Comparison of ENCODE assay signal across 8 cellular contexts in genomic region chr3:71064288-71064975, GRCh38.
DNase-seq lines count a peak whose midpoint lies in the region; ATAC-seq, FAIRE-seq and TF ChIP-seq lines count a peak whose summit lies in the region.

No MANE protein-coding gene starts in this region.

- H3K27me3 ChIP-seq in CD8-positive, alpha-beta memory T cell (ENCODE audit: insufficient read depth, low read length, poor library complexity, severe bottlenecking) = no peaks in the 10 kb centered on the region
- H3K27me3 ChIP-seq in endothelial cell of umbilical vein (ENCODE audit: control insufficient read depth in 2 of 2, insufficient read depth in 2 of 2, low read length in 2 of 2) (no peaks in the 10 kb centered on the region), mononuclear cell (ENCODE audit: insufficient read depth, low read length) (no peaks in the 10 kb centered on the region)

- peak overlapping the region; percentile 88 for H3K9ac ChIP-seq in endothelial cell of umbilical vein (replicated peaks; ENCODE audit: extremely low read depth, insufficient read depth, low read length)

- peak overlapping the region; percentile 95 for H3K4me3 ChIP-seq in CD8-positive, alpha-beta memory T cell (ENCODE audit: low read length)
- peak overlapping the region; percentile 64 to 93 (median 84) for H3K4me3 ChIP-seq in endothelial cell of umbilical vein (replicated peaks in 1 of 3; ENCODE audit: insufficient read depth in 1 of 3, low read depth in 1 of 3, low read length in 3 of 3)
- H3K4me3 ChIP-seq in mononuclear cell (ENCODE audit: low read length) = peak overlapping the region; percentile 59

- H3K4me2 ChIP-seq in endothelial cell of umbilical vein (ENCODE audit: insufficient read depth, low read length) = peak overlapping the region; percentile 99

- no peak overlapping the region for H3K4me3 Mint-ChIP-seq in CD8-positive, alpha-beta memory T cell
- no peak overlapping the region for H3K4me3 Mint-ChIP-seq in stimulated activated naive CD8-positive, alpha-beta T cell treated with anti-CD3 and anti-CD28 coated beads, Interleukin-15, amount 100 ng/mL, for 72 hours

- peak; percentile 24 for TF ChIP-seq POLR2A in endothelial cell of umbilical vein (IDR thresholded peaks at IDR 0.05; ENCODE audit: low read depth, low read length)

- no peaks in the 10 kb centered on the region for H3K9me1 ChIP-seq in endothelial cell of umbilical vein (replicated peaks; ENCODE audit: control insufficient read depth, extremely low read depth, insufficient read depth, low read length)

- ATAC-seq in GM21528 (IDR thresholded peaks at IDR 0.05; ENCODE audit: low FRiP score, unreplicated experiment) (peak; percentile 44), HG03095 (IDR thresholded peaks at IDR 0.05; ENCODE audit: unreplicated experiment) (no peak)
- ATAC-seq in stimulated activated naive CD8-positive, alpha-beta T cell treated with anti-CD3 and anti-CD28 coated beads, Interleukin-15, amount 100 ng/mL, for 72 hours = peak; percentile 56

- intact Hi-C loops in endothelial cell of umbilical vein (cut with micrococcal nuclease) = loop anchor here (2.0 to 10.0 kb wide), 10 partner anchors 38 to 970 kb away; no protein-coding TSS in a partner anchor

- H3K4me1 ChIP-seq in CD8-positive, alpha-beta memory T cell (ENCODE audit: insufficient read depth, low read length) = peaks cover 79% of the 10 kb centered on the region
- H3K4me1 ChIP-seq in endothelial cell of umbilical vein (ENCODE audit: control insufficient read depth, extremely low read depth, insufficient read depth, low read length) (peaks cover 55% of the 10 kb centered on the region), mononuclear cell (ENCODE audit: insufficient read depth, low read length) (peaks cover 58% of the 10 kb centered on the region)

- H4K20me1 ChIP-seq in endothelial cell of umbilical vein (replicated peaks; ENCODE audit: control insufficient read depth, extremely low read depth, insufficient read depth, low read length) = peaks cover 2% of the 10 kb centered on the region

- no peaks in the 10 kb centered on the region for H3K9me3 ChIP-seq in CD8-positive, alpha-beta memory T cell (ENCODE audit: low read length)
- H3K9me3 ChIP-seq in endothelial cell of umbilical vein (replicated peaks; ENCODE audit: control insufficient read depth, insufficient read depth, low read length) = no peaks in the 10 kb centered on the region
- no peaks in the 10 kb centered on the region for H3K9me3 ChIP-seq in mononuclear cell (ENCODE audit: low read depth, low read length)

- peaks cover 38 to 72% (median 63%) of the 10 kb centered on the region in 3 donors for H3K4me1 Mint-ChIP-seq in CD8-positive, alpha-beta memory T cell
- H3K4me1 Mint-ChIP-seq in stimulated activated naive CD8-positive, alpha-beta T cell treated with anti-CD3 and anti-CD28 coated beads, Interleukin-15, amount 100 ng/mL, for 72 hours = peaks cover 65% of the 10 kb centered on the region

- CTCF ChIA-PET in CD8-positive, alpha-beta memory T cell (lab: Charles Lee) = interaction anchor here (0.9 to 2.6 kb wide), 2 partner anchors 23 to 27 kb away, joined by 4 to 11 read pairs; no protein-coding TSS in a partner anchor
- CTCF ChIA-PET in endothelial cell of umbilical vein (lab: Charles Lee) = interaction anchor here (0.6 to 2.7 kb wide), 3 partner anchors 12 to 521 kb away, joined by 4 to 9 read pairs (median 7); no protein-coding TSS in a partner anchor

- peaks cover 0 to 4% (median 0%) of the 10 kb centered on the region in 3 donors for H3K36me3 Mint-ChIP-seq in CD8-positive, alpha-beta memory T cell

- FAIRE-seq in endothelial cell of umbilical vein (lab: Jason Lieb, UNC) = no peak

- TF ChIP-seq CTCF in endothelial cell of umbilical vein (IDR thresholded peaks at IDR 0.05; ENCODE audit: extremely low read depth in 1 of 2, insufficient read depth in 1 of 2, low read depth in 1 of 2, low read length in 2 of 2) = no peak

- peak overlapping the region; percentile 82 for H3K27ac ChIP-seq in CD8-positive, alpha-beta memory T cell (ENCODE audit: low read depth, low read length)
- peak overlapping the region; percentile 83 for H3K27ac ChIP-seq in endothelial cell of umbilical vein (ENCODE audit: insufficient read depth, low read depth, low read length)

- peaks cover 54% of the 10 kb centered on the region for H3K79me2 ChIP-seq in endothelial cell of umbilical vein (ENCODE audit: control insufficient read depth, insufficient read depth, low read length)

- H3K27me3 Mint-ChIP-seq in CD8-positive, alpha-beta memory T cell = no peaks in the 10 kb centered on the region
- no peaks in the 10 kb centered on the region for H3K27me3 Mint-ChIP-seq in stimulated activated naive CD8-positive, alpha-beta T cell treated with anti-CD3 and anti-CD28 coated beads, Interleukin-15, amount 100 ng/mL, for 72 hours

- POLR2A ChIA-PET in CD8-positive, alpha-beta memory T cell (lab: Charles Lee) = interaction anchor here (0.5 to 2.1 kb wide), 10 partner anchors 13 to 638 kb away, joined by 3 to 7 read pairs (median 4); no protein-coding TSS in a partner anchor
- POLR2A ChIA-PET in endothelial cell of umbilical vein (lab: Charles Lee) = interaction anchor here (1.2 kb wide), 1 partner anchor 9 kb away, joined by 7 read pairs; no protein-coding TSS in a partner anchor

- dilution Hi-C loops in endothelial cell of umbilical vein (cut with MboI; ENCODE audit: extremely low pct_ligation_motif_present, low sequenced_read_pairs) = no loop called here

- H3K36me3 ChIP-seq in CD8-positive, alpha-beta memory T cell (ENCODE audit: insufficient read depth, low read length) = no peaks in the 10 kb centered on the region
- no peaks in the 10 kb centered on the region for H3K36me3 ChIP-seq in endothelial cell of umbilical vein (ENCODE audit: control insufficient read depth in 2 of 2, extremely low read depth in 1 of 2, insufficient read depth in 2 of 2, low read length in 2 of 2)

- BruUV-seq in endothelial cell of umbilical vein (replicated peaks; lab: Mats Ljungman, UMichigan) = no TSS peak

- peak; percentile 47 to 85 (median 77) for DNase-seq in CD8-positive, alpha-beta memory T cell
- peak; percentile 43 for DNase-seq in NCI-H146 (lab: John Stamatoyannopoulos, UW)
- peak; percentile 89 for DNase-seq in activated CD8-positive, alpha-beta memory T cell treated with anti-CD3 and anti-CD28 coated beads for 24 hours
- peak; percentile 76 for DNase-seq in endothelial cell of umbilical vein (ENCODE audit: low read depth, low spot score)
- DNase-seq in stimulated activated naive CD8-positive, alpha-beta T cell treated with anti-CD3 and anti-CD28 coated beads, Interleukin-15, amount 100 ng/mL, for 72 hours = peak; percentile 77 to 80

- no peak overlapping the region for H3K27ac Mint-ChIP-seq in CD8-positive, alpha-beta memory T cell
- H3K27ac Mint-ChIP-seq in stimulated activated naive CD8-positive, alpha-beta T cell treated with anti-CD3 and anti-CD28 coated beads, Interleukin-15, amount 100 ng/mL, for 72 hours = no peak overlapping the region

- no peak overlapping the region for H2AFZ ChIP-seq in endothelial cell of umbilical vein (ENCODE audit: low read depth, low read length)

- no peaks in the 10 kb centered on the region for H3K9me3 Mint-ChIP-seq in CD8-positive, alpha-beta memory T cell
- no peaks in the 10 kb centered on the region for H3K9me3 Mint-ChIP-seq in stimulated activated naive CD8-positive, alpha-beta T cell treated with anti-CD3 and anti-CD28 coated beads, Interleukin-15, amount 100 ng/mL, for 72 hours

TF ChIP-seq in endothelial cell of umbilical vein, 7 proteins besides CTCF, POLR2A, EP300 and RAD21:
- no peak for TF ChIP-seq GATA2 (IDR thresholded peaks at IDR 0.05; ENCODE audit: insufficient read depth, insufficient read length, low read depth, low read length)
- TF ChIP-seq EZH2 (IDR thresholded peaks at IDR 0.05; ENCODE audit: borderline replicate concordance, low read depth, low read length, severe bottlenecking) = no peak
- no peak for TF ChIP-seq MYC (IDR thresholded peaks at IDR 0.05; ENCODE audit: low read depth, low read length)
